Comparison of ENCODE assay signal across 8 cellular contexts in genomic region chr13:50125556-50126377, GRCh38.
DNase-seq lines count a peak whose midpoint lies in the region; ATAC-seq and TF ChIP-seq lines count a peak whose summit lies in the region.

No MANE protein-coding gene starts in this region.

- no peaks in the 10 kb centered on the region for H3K36me3 Mint-ChIP-seq in T-helper 17 cell (ENCODE audit: low read depth)

- intact Hi-C loops in left ventricle myocardium inferior (cut with micrococcal nuclease), result no loop called here
- intact Hi-C loops in posterior vena cava (cut with DNase I), result loop anchor here (5.0 kb wide), 1 partner anchor 43 kb away; no protein-coding TSS in a partner anchor
- intact Hi-C loops in upper lobe of right lung (cut with DNase I), result no loop called here

- no peaks in the 10 kb centered on the region for H3K9me3 ChIP-seq in T-helper 17 cell (ENCODE audit: control insufficient read depth, low read length, poor library complexity, severe bottlenecking)
- H3K9me3 ChIP-seq in left ventricle myocardium inferior (replicated peaks), result no peaks in the 10 kb centered on the region
- H3K9me3 ChIP-seq in upper lobe of right lung, result no peaks in the 10 kb centered on the region

- H3K27ac Mint-ChIP-seq in T-helper 17 cell, result peak overlapping the region; percentile 96

- peaks cover 45% of the 10 kb centered on the region for H3K4me1 Mint-ChIP-seq in T-helper 17 cell

- H3K4me3 ChIP-seq in HFF-Myc (replicated peaks; ENCODE audit: low read depth, low read length) (peak overlapping the region; percentile 78), left ventricle myocardium inferior (peak overlapping the region; percentile 100), upper lobe of right lung (peak overlapping the region; percentile 71)

- peak overlapping the region; percentile 90 for H3K4me3 Mint-ChIP-seq in T-helper 17 cell

- ATAC-seq in T-helper 17 cell (peak; percentile 66), upper lobe of right lung (peak; percentile 76)

- H3K4me1 ChIP-seq in left ventricle myocardium inferior (peaks cover 76% of the 10 kb centered on the region), upper lobe of right lung (peaks cover 38% of the 10 kb centered on the region)

- TF ChIP-seq CTCF in HFF-Myc (IDR thresholded peaks at IDR 0.05; ENCODE audit: low read depth, low read length, missing control alignments), result no peak
- no peak for TF ChIP-seq CTCF in left ventricle myocardium inferior (IDR thresholded peaks at IDR 0.05; ENCODE audit: borderline replicate concordance)
- TF ChIP-seq CTCF in upper lobe of right lung (IDR thresholded peaks at IDR 0.05), result no peak

- peaks cover 27% of the 10 kb centered on the region for H3K27me3 ChIP-seq in left ventricle myocardium inferior (ENCODE audit: low read depth)
- H3K27me3 ChIP-seq in upper lobe of right lung, result peaks cover 27% of the 10 kb centered on the region

- peak overlapping the region; percentile 99 for H3K27ac ChIP-seq in angular gyrus (ENCODE audit: low read depth, low read length)
- H3K27ac ChIP-seq in left ventricle myocardium inferior (replicated peaks), result peak overlapping the region; percentile 100
- H3K27ac ChIP-seq in upper lobe of right lung, result peak overlapping the region; percentile 96

- no peaks in the 10 kb centered on the region for H3K36me3 ChIP-seq in left ventricle myocardium inferior
- no peaks in the 10 kb centered on the region for H3K36me3 ChIP-seq in upper lobe of right lung

- peaks cover 12% of the 10 kb centered on the region for H3K27me3 Mint-ChIP-seq in T-helper 17 cell

- DNase-seq in COLO668 (lab: John Stamatoyannopoulos, UW; ENCODE audit: unreplicated experiment), result peak; percentile 99
- DNase-seq in HFF-Myc (ENCODE audit: extremely low read depth, low read depth), result no peak
- DNase-seq in NCI-H2029 (lab: John Stamatoyannopoulos, UW), result peak; percentile 81
- DNase-seq in T-helper 17 cell, result peak; percentile 79 to 92 (median 89)
- peak; percentile 94 for DNase-seq in left ventricle myocardium inferior
- DNase-seq in posterior vena cava (ENCODE audit: low spot score), result peak; percentile 99
- peak; percentile 99 for DNase-seq in upper lobe of right lung

Comparison
In these comparisons a context has a peak if more than half of its experiments do, and no peak if none do; other contexts are left out.
1. intact Hi-C loops: an anchor here in posterior vena cava (5.0 kb wide); none called in left ventricle myocardium inferior and upper lobe of right lung.